18 cellular contexts compared by ENCODE assay signal in the genomic region with DNA sequence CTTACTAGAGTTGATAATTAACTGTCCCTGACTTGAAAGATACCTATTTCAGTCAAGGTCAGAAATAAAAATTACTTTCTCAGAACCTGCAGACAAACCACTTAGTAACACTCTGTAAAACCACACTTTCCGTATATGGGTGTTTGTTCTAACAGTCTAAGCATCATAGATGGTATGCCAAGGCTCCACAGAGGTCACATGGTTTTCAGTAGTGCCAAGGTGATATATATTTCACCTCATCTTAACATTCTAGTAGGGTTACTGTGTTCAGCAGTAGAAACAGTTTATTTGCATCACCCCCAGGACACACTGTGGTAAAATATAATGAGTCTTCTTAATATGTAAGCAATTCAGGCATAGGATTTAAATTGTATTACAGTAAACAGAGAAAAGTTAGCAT.
DNase-seq lines count a peak whose midpoint lies in the region; ATAC-seq and TF ChIP-seq lines count a peak whose summit lies in the region.
"Had no signal": no experiment of that assay in that cellular context is flagged by ENCODE, and none has a peak within 500 bp of the region (broad histone marks: within the 10 kb centered on the region; RNA-seq: fewer than 3 reads in every experiment).

No MANE protein-coding gene starts in this region.

- H3K9me3 Mint-ChIP-seq in activated CD8-positive, alpha-beta T cell treated with anti-CD3 and anti-CD28 coated beads for 36 hours = no peaks in the 10 kb centered on the region
- peaks cover 4% of the 10 kb centered on the region for H3K9me3 Mint-ChIP-seq in activated T-cell treated with anti-CD3 and anti-CD28 coated beads, Interleukin-2, amount 50 U/mL, for 4 hours

- no peaks in the 10 kb centered on the region for H3K4me1 ChIP-seq in stomach
- H3K4me1 ChIP-seq: BLaER1 treated with 17β-estradiol and CSF1 and Interleukin-3, amounts not matched to agents 10 nM and 100 nM had no signal

- H3K4me1 Mint-ChIP-seq in activated CD8-positive, alpha-beta T cell treated with anti-CD3 and anti-CD28 coated beads for 36 hours (ENCODE audit: low read depth) = no peaks in the 10 kb centered on the region
- H3K4me1 Mint-ChIP-seq in activated T-cell treated with anti-CD3 and anti-CD28 coated beads, Interleukin-2, amount 50 U/mL, for 4 hours (ENCODE audit: low read depth) = no peaks in the 10 kb centered on the region
- H3K4me1 Mint-ChIP-seq: natural killer cell had no signal

- H3K27me3 Mint-ChIP-seq in activated CD8-positive, alpha-beta T cell treated with anti-CD3 and anti-CD28 coated beads for 36 hours = no peaks in the 10 kb centered on the region
- H3K27me3 Mint-ChIP-seq in activated T-cell treated with anti-CD3 and anti-CD28 coated beads, Interleukin-2, amount 50 U/mL, for 4 hours (ENCODE audit: low read depth) = no peaks in the 10 kb centered on the region

- H3K27me3 ChIP-seq in stomach = no peaks in the 10 kb centered on the region
- H3K27me3 ChIP-seq: BLaER1 treated with 17β-estradiol and CSF1 and Interleukin-3, amounts not matched to agents 10 nM and 100 nM had no signal

- intact Hi-C loops in stomach (cut with DNase I; ENCODE audit: low total_unique reads) = no loop called here
- intact Hi-C loops in activated CD8-positive, alpha-beta T cell treated with anti-CD3 and anti-CD28 coated beads for 36 hours (cut with micrococcal nuclease) = no loop called here

- H3K36me3 ChIP-seq in stomach = no peaks in the 10 kb centered on the region
- H3K36me3 ChIP-seq: BLaER1 treated with 17β-estradiol and CSF1 and Interleukin-3, amounts not matched to agents 10 nM and 100 nM had no signal

- no peak overlapping the region for H3K27ac Mint-ChIP-seq in activated CD8-positive, alpha-beta T cell treated with anti-CD3 and anti-CD28 coated beads for 36 hours
- H3K27ac Mint-ChIP-seq: activated naive CD4-positive, alpha-beta T cell treated with anti-CD3 and anti-CD28 coated beads, Interleukin-2, amount 50 U/mL, for 72 hours; natural killer cell had no signal

- no peak overlapping the region for H3K27ac ChIP-seq in stomach
- H3K27ac ChIP-seq: BLaER1 treated with 17β-estradiol and CSF1 and Interleukin-3, amounts not matched to agents 10 nM and 100 nM; GM23248 had no signal

- CTCF ChIA-PET in activated CD8-positive, alpha-beta T cell treated with anti-CD3 and anti-CD28 coated beads for 36 hours (lab: Charles Lee) = no interaction called here

- POLR2A ChIA-PET in activated CD8-positive, alpha-beta T cell treated with anti-CD3 and anti-CD28 coated beads for 36 hours (lab: Charles Lee) = no interaction called here

- ATAC-seq in GM18873 (IDR thresholded peaks at IDR 0.05; ENCODE audit: low FRiP score, unreplicated experiment) (peak; percentile 98), GM21528 (IDR thresholded peaks at IDR 0.05; ENCODE audit: low FRiP score, unreplicated experiment) (peak; percentile 94), HG03025 (IDR thresholded peaks at IDR 0.05; ENCODE audit: low FRiP score, unreplicated experiment) (peak; percentile 77), HG03571 (IDR thresholded peaks at IDR 0.05; ENCODE audit: unreplicated experiment) (peak; percentile 97)
- no peak for ATAC-seq in activated CD8-positive, alpha-beta T cell treated with anti-CD3 and anti-CD28 coated beads for 36 hours
- no peak for ATAC-seq in activated T-cell treated with anti-CD3 and anti-CD28 coated beads, Interleukin-2, amount 50 U/mL, for 4 hours
- ATAC-seq: activated naive CD4-positive, alpha-beta T cell treated with anti-CD3 and anti-CD28 coated beads, Interleukin-2, amount 50 U/mL, for 72 hours; left cardiac atrium; natural killer cell; Right ventricle myocardium inferior; sciatic nerve had no signal

- no peak for TF ChIP-seq EP300 in stomach (IDR thresholded peaks at IDR 0.05)

- WGBS in stomach, 5 donors = 62 to 82% (median 78%) methylated on average over 1 of the region's 1 CpG

- no peaks in the 10 kb centered on the region for H3K9me3 ChIP-seq in stomach
- H3K9me3 ChIP-seq: BLaER1 treated with 17β-estradiol and CSF1 and Interleukin-3, amounts not matched to agents 10 nM and 100 nM had no signal

- H3K4me3 Mint-ChIP-seq in activated CD8-positive, alpha-beta T cell treated with anti-CD3 and anti-CD28 coated beads for 36 hours = no peak overlapping the region
- H3K4me3 Mint-ChIP-seq in activated T-cell treated with anti-CD3 and anti-CD28 coated beads, Interleukin-2, amount 50 U/mL, for 4 hours = no peak overlapping the region
- H3K4me3 Mint-ChIP-seq: natural killer cell had no signal

- DNase-seq in DMS53 treated with DMSO at 0.1 percent for 48 hours (lab: John Stamatoyannopoulos, UW; ENCODE audit: unreplicated experiment) = no peak
- DNase-seq in stomach = no peak
- DNase-seq in activated CD8-positive, alpha-beta T cell treated with anti-CD3 and anti-CD28 coated beads for 36 hours = no peak
- DNase-seq in activated T-cell treated with anti-CD3 and anti-CD28 coated beads, Interleukin-2, amount 50 U/mL, for 4 hours = no peak
- DNase-seq: central memory CD4-positive, alpha-beta T cell; GM23248; left cardiac atrium; natural killer cell; NCI-H1436; NCI-H524 had no signal

- no peak for TF ChIP-seq CTCF in stomach (IDR thresholded peaks at IDR 0.05)
- TF ChIP-seq CTCF in activated CD8-positive, alpha-beta T cell treated with anti-CD3 and anti-CD28 coated beads for 36 hours (IDR thresholded peaks at IDR 0.05) = no peak

- no peak for TF ChIP-seq POLR2A in stomach (IDR thresholded peaks at IDR 0.05)

- no peak overlapping the region for H3K4me3 ChIP-seq in stomach
- H3K4me3 ChIP-seq: BLaER1 treated with 17β-estradiol and CSF1 and Interleukin-3, amounts not matched to agents 10 nM and 100 nM; GM23248 had no signal

- H3K36me3 Mint-ChIP-seq in activated CD8-positive, alpha-beta T cell treated with anti-CD3 and anti-CD28 coated beads for 36 hours (ENCODE audit: low read depth) = no peaks in the 10 kb centered on the region
- no peaks in the 10 kb centered on the region for H3K36me3 Mint-ChIP-seq in activated T-cell treated with anti-CD3 and anti-CD28 coated beads, Interleukin-2, amount 50 U/mL, for 4 hours (ENCODE audit: insufficient read depth)
- H3K36me3 Mint-ChIP-seq: activated naive CD4-positive, alpha-beta T cell treated with anti-CD3 and anti-CD28 coated beads, Interleukin-2, amount 50 U/mL, for 72 hours had no signal

Comparison
In these comparisons a context has a peak if more than half of its experiments do, and no peak if none do; other contexts are left out.
1. ATAC-seq: peak in GM18873 (single experiment), GM21528 (single experiment), HG03025 (single experiment) and HG03571 (single experiment); none in activated CD8-positive, alpha-beta T cell treated with anti-CD3 and anti-CD28 coated beads for 36 hours (single experiment) and activated T-cell treated with anti-CD3 and anti-CD28 coated beads, Interleukin-2, amount 50 U/mL, for 4 hours (0 of 2).